Comparison of ENCODE assay signal across 7 cellular contexts in genomic region chr7:104848386-104848990, GRCh38.
A peak's percentile ranks its signal among the peaks of the same experiment; 100 is the strongest.
DNase-seq lines count a peak whose midpoint lies in the region; ATAC-seq and TF ChIP-seq lines count a peak whose summit lies in the region.

No MANE protein-coding gene starts in this region.

- no peaks in the 10 kb centered on the region for H3K79me2 ChIP-seq in osteoblast (ENCODE audit: insufficient read depth, low read length)

- no peak overlapping the region for H3K9ac ChIP-seq in NT2/D1 (ENCODE audit: insufficient read length, low read depth)

- H3K4me3 ChIP-seq in NT2/D1 (ENCODE audit: insufficient read length, low read depth) (no peak overlapping the region), osteoblast (ENCODE audit: insufficient read depth, low read length) (no peak overlapping the region)

- ATAC-seq in HG02943 (IDR thresholded peaks at IDR 0.05; ENCODE audit: low read depth, unreplicated experiment): peak; percentile 63
- ATAC-seq in foreskin keratinocyte: peak; percentile 73
- no peak for ATAC-seq in GM18519 (IDR thresholded peaks at IDR 0.05; ENCODE audit: low FRiP score, unreplicated experiment)

- H3K9me3 ChIP-seq in NT2/D1 (ENCODE audit: insufficient read depth, low read length) (no peaks in the 10 kb centered on the region), osteoblast (ENCODE audit: low read depth, low read length) (no peaks in the 10 kb centered on the region)

- no peaks in the 10 kb centered on the region for H3K4me1 ChIP-seq in NT2/D1 (ENCODE audit: insufficient read depth, insufficient read length)
- no peaks in the 10 kb centered on the region for H3K4me1 ChIP-seq in foreskin keratinocyte
- H3K4me1 ChIP-seq in osteoblast (ENCODE audit: insufficient read depth, low read length): no peaks in the 10 kb centered on the region

- H4K20me1 ChIP-seq in osteoblast (ENCODE audit: insufficient read depth, low read length): no peaks in the 10 kb centered on the region

- DNase-seq in GM03348 (ENCODE audit: low spot score) (peak; percentile 58), NT2/D1 (ENCODE audit: low read depth, low spot score) (peak; percentile 46), foreskin keratinocyte (peak in 1 of 2 donors; percentile 20), osteoblast (ENCODE audit: insufficient read length, low spot score, missing footprints) (peak; percentile 65)
- peak; percentile 6 to 15 for DNase-seq in activated T-helper 1 cell treated with anti-CD3 and anti-CD28 coated beads, Interleukin-2, amount 50 U/mL, for 16 hours (ENCODE audit: low read depth in 1 of 2, low spot score in 1 of 2)

- H3K4me2 ChIP-seq in osteoblast (ENCODE audit: insufficient read depth, low read length): no peak overlapping the region

- H3K36me3 ChIP-seq in NT2/D1 (ENCODE audit: insufficient read depth, insufficient read length, low read length) (no peaks in the 10 kb centered on the region), osteoblast (ENCODE audit: insufficient read depth, low read length) (no peaks in the 10 kb centered on the region)

- H2AFZ ChIP-seq in osteoblast (ENCODE audit: low read length): no peak overlapping the region

- no peaks in the 10 kb centered on the region for H3K27me3 ChIP-seq in NT2/D1 (ENCODE audit: insufficient read depth, insufficient read length)
- peaks cover 25% of the 10 kb centered on the region for H3K27me3 ChIP-seq in foreskin keratinocyte
- H3K27me3 ChIP-seq in osteoblast (ENCODE audit: insufficient read depth, low read length): peaks cover 9% of the 10 kb centered on the region

- TF ChIP-seq CTCF in foreskin keratinocyte (conservative IDR thresholded peaks at IDR 0.05) (peak; percentile 79), osteoblast (IDR thresholded peaks at IDR 0.05; ENCODE audit: extremely low read depth, low read depth, low read length) (peak; percentile 86)

- H3K27ac ChIP-seq in foreskin keratinocyte (no peak overlapping the region), osteoblast (ENCODE audit: low read depth, low read length) (no peak overlapping the region)
